In genomic region chr11:66855574-66856495, GRCh38 we compare ENCODE assay signal across 1 cellular context.
A peak's percentile ranks its signal among the peaks of the same experiment; 100 is the strongest.
TF ChIP-seq lines count a peak whose summit lies in the region.

No MANE protein-coding gene starts in this region.

TF ChIP-seq in HepG2, 621 proteins besides CTCF, POLR2A, EP300 and RAD21 (continued from another document and continues in another):
- TF ChIP-seq ARID4A (CRISPR knock-in tag; IDR thresholded peaks at IDR 0.05; ENCODE audit: borderline replicate concordance) (peak; percentile 25; the same call in 1 of the 2 replicates), ZNF770 (CRISPR knock-in tag; IDR thresholded peaks at IDR 0.05) (no peak), PITX1 (CRISPR knock-in tag; IDR thresholded peaks at IDR 0.05) (no peak), CENPT (CRISPR knock-in tag; IDR thresholded peaks at IDR 0.05; ENCODE audit: low read depth) (no peak), NRL (CRISPR knock-in tag; IDR thresholded peaks at IDR 0.05; ENCODE audit: borderline replicate concordance) (no peak), ETV6 (CRISPR knock-in tag; conservative IDR thresholded peaks at IDR 0.05) (no peak), ELF1 (CRISPR knock-in tag; IDR thresholded peaks at IDR 0.05) (peak; percentile 58; the same call in 1 of the 2 replicates), ATF3 (CRISPR knock-in tag; IDR thresholded peaks at IDR 0.05) (no peak), TCF7L2 (IDR thresholded peaks at IDR 0.05; ENCODE audit: low read depth, low read length) (no peak), ZNF143 (CRISPR knock-in tag; IDR thresholded peaks at IDR 0.05) (no peak), CREB3 (CRISPR knock-in tag; IDR thresholded peaks at IDR 0.05) (no peak), HDAC2 (CRISPR knock-in tag; IDR thresholded peaks at IDR 0.05) (no peak), ELF3 (CRISPR knock-in tag; IDR thresholded peaks at IDR 0.05) (no peak), ZNF251 (CRISPR knock-in tag; IDR thresholded peaks at IDR 0.05) (no peak), MEIS1 (CRISPR knock-in tag; IDR thresholded peaks at IDR 0.05; ENCODE audit: borderline replicate concordance) (no peak), NFIB (CRISPR knock-in tag; IDR thresholded peaks at IDR 0.05; ENCODE audit: borderline replicate concordance) (no peak), ARHGAP35 (CRISPR knock-in tag; IDR thresholded peaks at IDR 0.05; ENCODE audit: borderline replicate concordance) (no peak), DR1 (CRISPR knock-in tag; IDR thresholded peaks at IDR 0.05) (no peak), ZNF317 (CRISPR knock-in tag; IDR thresholded peaks at IDR 0.05) (no peak), NR2F6 (IDR thresholded peaks at IDR 0.05) (no peak), NR2F6 (CRISPR knock-in tag; IDR thresholded peaks at IDR 0.05) (no peak), ZNF138 (CRISPR knock-in tag; IDR thresholded peaks at IDR 0.05; ENCODE audit: low read depth) (no peak), GMEB2 (CRISPR knock-in tag; IDR thresholded peaks at IDR 0.05; ENCODE audit: low read depth) (no peak), NONO (IDR thresholded peaks at IDR 0.05) (no peak), NONO (CRISPR knock-in tag; conservative IDR thresholded peaks at IDR 0.05) (0 out of 2 replicates have a peak, but pooled peaks have one; percentile 24), CC2D1A (CRISPR knock-in tag; IDR thresholded peaks at IDR 0.05) (no peak), ZFP90 (CRISPR knock-in tag; IDR thresholded peaks at IDR 0.05; ENCODE audit: borderline replicate concordance) (no peak), PLRG1 (conservative IDR thresholded peaks at IDR 0.05) (no peak), E2F5 (CRISPR knock-in tag; conservative IDR thresholded peaks at IDR 0.05) (no peak), ZNF564 (CRISPR knock-in tag; IDR thresholded peaks at IDR 0.05) (no peak), BHLHE40 (IDR thresholded peaks at IDR 0.05; ENCODE audit: low read length) (no peak), KDM4B (CRISPR knock-in tag; IDR thresholded peaks at IDR 0.05) (no peak), ZNF609 (CRISPR knock-in tag; IDR thresholded peaks at IDR 0.05; ENCODE audit: borderline replicate concordance) (no peak), HMG20B (CRISPR knock-in tag; conservative IDR thresholded peaks at IDR 0.05) (no peak), ZNF782 (CRISPR knock-in tag; IDR thresholded peaks at IDR 0.05; ENCODE audit: borderline replicate concordance) (no peak), HNRNPLL (IDR thresholded peaks at IDR 0.05; ENCODE audit: low read depth, low read length, poor library complexity, severe bottlenecking) (peak; percentile 44), SYNCRIP (IDR thresholded peaks at IDR 0.05; ENCODE audit: insufficient read depth, low read depth, low read length) (no peak), SNAPC4 (CRISPR knock-in tag; IDR thresholded peaks at IDR 0.05) (no peak), RFX3 (CRISPR knock-in tag; IDR thresholded peaks at IDR 0.05) (no peak), JUND (CRISPR knock-in tag; IDR thresholded peaks at IDR 0.05) (no peak), NFYB (CRISPR knock-in tag; IDR thresholded peaks at IDR 0.05) (peak; percentile 47), ZNF207 (IDR thresholded peaks at IDR 0.05; ENCODE audit: borderline replicate concordance) (no peak), HDAC1 (CRISPR knock-in tag; IDR thresholded peaks at IDR 0.05) (peak; percentile 10; the same call in 1 of the 2 replicates), SRSF1 (optimal IDR thresholded peaks at IDR 0.05; ENCODE audit: low read depth, low read length) (no peak), ZMYM3 (CRISPR knock-in tag; IDR thresholded peaks at IDR 0.05) (no peak), SIN3A (IDR thresholded peaks at IDR 0.05; ENCODE audit: borderline replicate concordance, low read depth, low read length) (no peak)
